Comparison of ENCODE assay signal across 18 cellular contexts in the genomic region with DNA sequence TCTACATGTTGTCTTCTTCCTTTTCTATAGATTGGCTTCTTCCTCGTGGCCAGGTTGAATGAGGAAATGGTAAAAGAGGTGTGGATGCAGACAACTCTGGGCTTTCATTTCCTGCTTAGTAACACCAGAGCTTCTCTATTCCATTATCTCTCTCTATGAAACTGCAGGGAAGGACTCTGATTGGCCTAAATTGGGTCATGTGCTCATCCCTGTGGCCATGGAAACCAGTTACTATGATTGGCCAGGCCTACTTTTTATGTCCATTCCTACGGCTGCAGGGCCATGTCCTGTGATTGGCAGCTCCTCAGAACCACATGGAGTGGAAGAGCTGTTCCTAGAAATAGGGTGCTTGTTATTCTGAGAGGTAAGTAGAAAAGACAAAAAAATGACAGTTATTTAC.
"Had no signal": no experiment of that assay in that cellular context is flagged by ENCODE, and none has a peak within 500 bp of the region (broad histone marks: within the 10 kb centered on the region; RNA-seq: fewer than 3 reads in every experiment).

No MANE protein-coding gene starts in this region.

- H3K4me1 ChIP-seq: adrenal gland had no signal

- H3K36me3 ChIP-seq: adrenal gland, ovary, suprapubic skin had no signal

- H3K36me3 Mint-ChIP-seq: activated naive CD4-positive, alpha-beta T cell treated with anti-CD3 and anti-CD28 coated beads, Interleukin-2, amount 10 ng/mL, durations not matched to agents 7 days and 5 days; immature natural killer cell; memory B cell had no signal

- H3K9me3 Mint-ChIP-seq: nephron progenitor cell had no signal

- H3K4me1 Mint-ChIP-seq: activated B cell treated with CpG ODN at 0.5 μM for 24 hours; activated naive CD4-positive, alpha-beta T cell treated with anti-CD3 and anti-CD28 coated beads, Interleukin-2, amount 10 ng/mL, durations not matched to agents 7 days and 5 days; activated T-helper 17 cell treated with anti-CD3 and anti-CD28 coated beads, Interleukin-2, amount 50 U/mL, for 72 hours; immature natural killer cell; memory B cell had no signal

- H3K9me3 ChIP-seq: adrenal gland, ovary, suprapubic skin had no signal

- H3K27me3 ChIP-seq: adrenal gland, ovary, suprapubic skin had no signal

- H3K27ac ChIP-seq: adrenal gland, ovary, suprapubic skin had no signal

- H3K4me3 Mint-ChIP-seq: activated B cell treated with CpG ODN at 0.5 μM for 24 hours; activated naive CD4-positive, alpha-beta T cell treated with anti-CD3 and anti-CD28 coated beads, Interleukin-2, amount 10 ng/mL, durations not matched to agents 7 days and 5 days; activated T-helper 17 cell treated with anti-CD3 and anti-CD28 coated beads, Interleukin-2, amount 50 U/mL, for 72 hours; immature natural killer cell; memory B cell; nephron progenitor cell; T-helper 1 cell treated with Interleukin-12 subunit alpha and Interleukin-12 subunit beta and Interleukin-4 antibody, amounts not matched to agents 30 μg/mL and 1 μg/mL, for 36 hours had no signal

- H3K27ac Mint-ChIP-seq: activated B cell treated with CpG ODN at 0.5 μM for 24 hours; activated naive CD4-positive, alpha-beta T cell treated with anti-CD3 and anti-CD28 coated beads, Interleukin-2, amount 10 ng/mL, durations not matched to agents 7 days and 5 days; activated T-helper 17 cell treated with anti-CD3 and anti-CD28 coated beads, Interleukin-2, amount 50 U/mL, for 72 hours; immature natural killer cell; memory B cell; nephron progenitor cell; T-helper 1 cell treated with Interleukin-12 subunit alpha and Interleukin-12 subunit beta and Interleukin-4 antibody, amounts not matched to agents 30 μg/mL and 1 μg/mL, for 36 hours had no signal

- ATAC-seq: activated T-helper 17 cell treated with anti-CD3 and anti-CD28 coated beads, Interleukin-2, amount 50 U/mL, for 72 hours; stimulated activated naive CD8-positive, alpha-beta T cell treated with anti-CD3 and anti-CD28 coated beads, Interleukin-15, Interleukin-2, amounts not matched to agents 100 U/mL and 50 U/mL, for 24 hours had no signal

- H3K27me3 Mint-ChIP-seq: activated B cell treated with CpG ODN at 0.5 μM for 24 hours; activated naive CD4-positive, alpha-beta T cell treated with anti-CD3 and anti-CD28 coated beads, Interleukin-2, amount 10 ng/mL, durations not matched to agents 7 days and 5 days; activated T-helper 17 cell treated with anti-CD3 and anti-CD28 coated beads, Interleukin-2, amount 50 U/mL, for 72 hours; memory B cell had no signal

- DNase-seq: activated B cell treated with CpG ODN at 0.5 μM for 24 hours; activated CD4-positive, alpha-beta T cell treated with anti-CD3 and anti-CD28 coated beads, Interleukin-2, amount 50 U/mL, for 1 hour; activated naive CD4-positive, alpha-beta T cell treated with anti-CD3 and anti-CD28 coated beads, Interleukin-2, amount 10 ng/mL, durations not matched to agents 7 days and 5 days; activated T-cell treated with anti-CD3 and anti-CD28 coated beads for 4 hours; adrenal gland; central memory CD4-positive, alpha-beta T cell; cortex of kidney; erythroblast; glutamatergic neuron; immature natural killer cell; nephron progenitor cell; ovary; stimulated activated CD4-positive, alpha-beta T cell treated with anti-CD3 and anti-CD28 coated beads, Interleukin-12 subunit alpha, Interleukin-12 subunit beta, amount 100 ng/mL, for 4 hours; stimulated activated naive CD8-positive, alpha-beta T cell treated with anti-CD3 and anti-CD28 coated beads, Interleukin-15, Interleukin-2, amounts not matched to agents 100 U/mL and 50 U/mL, for 24 hours had no signal

- H3K4me3 ChIP-seq: adrenal gland, ovary, suprapubic skin had no signal
